In the genomic region with DNA sequence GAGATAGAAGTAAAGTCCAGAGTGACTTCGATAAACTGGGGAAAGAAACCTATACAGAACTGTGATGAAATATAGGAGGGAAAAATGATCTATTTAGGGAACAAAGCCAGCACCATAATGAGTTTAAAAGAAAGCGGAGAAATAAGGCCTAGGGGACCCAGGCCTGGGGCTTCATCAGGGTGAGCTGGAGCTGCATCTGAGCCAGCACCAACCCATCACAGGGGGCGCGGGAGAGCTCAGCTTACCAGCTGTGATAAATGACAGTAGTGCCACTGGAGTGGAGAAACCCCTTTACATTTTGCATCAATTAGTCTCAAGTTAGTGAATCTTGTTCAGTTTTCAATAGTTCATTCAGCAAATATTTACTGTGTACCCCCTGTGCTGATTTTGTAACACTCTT, we compare ENCODE assay signal across 22 cellular contexts. TPM values are rescaled to one million over a fixed set of nuclear protein-coding genes. Genes with fewer than 3 reads are reported as not detected.
DNase-seq lines count a peak whose midpoint lies in the region; ATAC-seq, FAIRE-seq and TF ChIP-seq lines count a peak whose summit lies in the region.
"Had no signal": no experiment of that assay in that cellular context is flagged by ENCODE, and none has a peak within 500 bp of the region (broad histone marks: within the 10 kb centered on the region; RNA-seq: fewer than 3 reads in every experiment).

No MANE protein-coding gene starts in this region.

- H3K27me3 ChIP-seq in OCI-LY1 (ENCODE audit: insufficient read depth, low read length): no peaks in the 10 kb centered on the region
- H3K27me3 ChIP-seq: BE2C had no signal

- peaks cover 8% of the 10 kb centered on the region; the same call in 1 of the 2 replicates for H3K36me3 ChIP-seq in OCI-LY1 (ENCODE audit: insufficient read depth, low read length)

- H3K4me1 ChIP-seq in OCI-LY1 (ENCODE audit: insufficient read depth, low read length, severe bottlenecking): no peaks in the 10 kb centered on the region

- no peak overlapping the region for H2AFZ ChIP-seq in OCI-LY1 (ENCODE audit: low read length)
- H2AFZ ChIP-seq: GM23338 had no signal

- ATAC-seq in left lobe of liver (no peak), HG03159 (IDR thresholded peaks at IDR 0.05; ENCODE audit: unreplicated experiment) (no peak)
- ATAC-seq: GM23338 had no signal

- H3K9me3 ChIP-seq in OCI-LY1 (ENCODE audit: low read length): no peaks in the 10 kb centered on the region
- H3K9me3 ChIP-seq: BE2C had no signal

- no peak for DNase-seq in GM19239 (ENCODE audit: insufficient read length, low spot score)
- peak; percentile 15 for DNase-seq in left lobe of liver (ENCODE audit: low spot score)
- DNase-seq in cerebellar nuclear complex (lab: John Stamatoyannopoulos, UW): no peak
- no peak for DNase-seq in NCI-H774 (lab: John Stamatoyannopoulos, UW)
- DNase-seq: ACHN; BE2C; C1 segment of cervical spinal cord; CD4-positive, CD25-positive, alpha-beta regulatory T cell; CD8-positive, alpha-beta memory T cell; COR-L47; DMS 273 treated with DMSO at 0.1 percent for 48 hours; DMS53; DND-41; HCEC 1CT had no signal

- H3F3A ChIP-seq in OCI-LY1 (ENCODE audit: insufficient read depth, low read length): no peaks in the 10 kb centered on the region

- H3K27ac ChIP-seq in OCI-LY1 (ENCODE audit: low read depth, low read length, poor library complexity, severe bottlenecking): no peak overlapping the region

- no peak overlapping the region for H3K4me3 ChIP-seq in OCI-LY1 (ENCODE audit: low read depth, low read length, poor library complexity, severe bottlenecking)
- H3K4me3 ChIP-seq: GM23338 had no signal

- TF ChIP-seq CTCF in OCI-LY1 (IDR thresholded peaks at IDR 0.05; ENCODE audit: low read length): peak; percentile 15; the same call in 1 of the 2 replicates

- FAIRE-seq in GM19239 (lab: Jason Lieb, UNC): peak; percentile 63
- FAIRE-seq: A204.1, G401.6, GM12892, GM18507, H54 had no signal

- no peaks in the 10 kb centered on the region for H4K20me1 ChIP-seq in OCI-LY1 (ENCODE audit: insufficient read depth, low read length)

- no peaks in the 10 kb centered on the region for H3K9me2 ChIP-seq in OCI-LY1 (ENCODE audit: low read depth, low read length)

- H3K79me2 ChIP-seq in OCI-LY1 (ENCODE audit: insufficient read depth, low read length): no peaks in the 10 kb centered on the region

- no peak overlapping the region for H3K9ac ChIP-seq in OCI-LY1 (ENCODE audit: low read length)

- H3K4me2 ChIP-seq in OCI-LY1 (ENCODE audit: low read length): no peak overlapping the region
- H3K4me2 ChIP-seq: GM23338 had no signal

RNA-seq across cellular contexts. Expression of gene PODXL2, which starts 21.3 kb away (rescaled TPM):
- total RNA-seq in left lobe of liver: 1.5 TPM

RNA-seq across cellular contexts. Expression of gene ABTB1, which starts 22.5 kb away (rescaled TPM):
- total RNA-seq in left lobe of liver: 16.3 TPM

RNA-seq across cellular contexts. Expression of gene MCM2, which starts 52.0 kb away (rescaled TPM):
- total RNA-seq in left lobe of liver: 1.4 TPM

RNA-seq across cellular contexts. Expression of gene TPRA1, which starts 59.7 kb away (rescaled TPM):
- 25.1 TPM for total RNA-seq in left lobe of liver
